Comparison of ENCODE assay signal across 25 cellular contexts in genomic region chr12:89091293-89091841, GRCh38.
"Had no signal": no experiment of that assay in that cellular context is flagged by ENCODE, and none has a peak within 500 bp of the region (broad histone marks: within the 10 kb centered on the region; RNA-seq: fewer than 3 reads in every experiment).

No MANE protein-coding gene starts in this region.

- H3K36me3 Mint-ChIP-seq: stimulated activated effector memory CD8-positive, alpha-beta T cell treated with anti-CD3 and anti-CD28 coated beads, Interleukin-12 subunit alpha, Interleukin-12 subunit beta, amount 100 ng/mL, for 72 hours had no signal

- H3K36me3 ChIP-seq: neural progenitor cell, ovary, right lobe of liver, sigmoid colon, stomach, thoracic aorta, thyroid gland, tibial nerve, upper lobe of left lung, vagina had no signal

- H2AFZ ChIP-seq: neural progenitor cell, parathyroid adenoma had no signal

- H3K27me3 Mint-ChIP-seq: progenitor cell of endocrine pancreas; stimulated activated naive CD8-positive, alpha-beta T cell treated with anti-CD3 and anti-CD28 coated beads, Interleukin-15, Interleukin-2, amounts not matched to agents 100 ng/mL and 50 ng/mL, for 24 hours had no signal

- H3K9me3 ChIP-seq: ovary, psoas muscle, right lobe of liver, thoracic aorta, thyroid gland, vagina had no signal

- H3K4me3 Mint-ChIP-seq: nephron; neural progenitor cell; stimulated activated effector memory CD8-positive, alpha-beta T cell treated with anti-CD3 and anti-CD28 coated beads, Interleukin-12 subunit alpha, Interleukin-12 subunit beta, amount 100 ng/mL, for 72 hours; stimulated activated naive B cell treated with anti-CD40 and anti-IgM and Interleukin-4, amounts not matched to agents 10 μg/mL and 1 μg/mL and 100 μg/mL, for 72 hours; stimulated activated naive CD8-positive, alpha-beta T cell treated with anti-CD3 and anti-CD28 coated beads, Interleukin-15, Interleukin-2, amounts not matched to agents 100 ng/mL and 50 ng/mL, for 24 hours had no signal

- H3K27me3 ChIP-seq: neural progenitor cell, ovary, right lobe of liver, sigmoid colon, stomach, thyroid gland, tibial nerve, upper lobe of left lung, vagina had no signal

- H3K4me3 ChIP-seq: neural progenitor cell, ovary, psoas muscle, right lobe of liver, sigmoid colon, stomach, thoracic aorta, thyroid gland, tibial nerve, upper lobe of left lung, vagina had no signal

- H3K79me2 ChIP-seq: parathyroid adenoma had no signal

- H3K4me2 ChIP-seq: neural progenitor cell had no signal

- ATAC-seq: psoas muscle; right cardiac atrium; right lobe of liver; stimulated activated naive B cell treated with anti-CD40 and anti-IgM and Interleukin-4, amounts not matched to agents 10 μg/mL and 1 μg/mL and 100 μg/mL, for 72 hours had no signal

- FAIRE-seq: small intestine, urothelium cell line had no signal

- H3K9ac ChIP-seq: neural progenitor cell, parathyroid adenoma had no signal

- H3K27ac ChIP-seq: neural progenitor cell, ovary, parathyroid adenoma, psoas muscle, right lobe of liver, sigmoid colon, stomach, thoracic aorta, thyroid gland, tibial nerve, upper lobe of left lung, vagina had no signal

- H3K27ac Mint-ChIP-seq: nephron, neural progenitor cell, progenitor cell of endocrine pancreas had no signal

- H3K4me1 ChIP-seq: parathyroid adenoma, psoas muscle, right lobe of liver, sigmoid colon, thyroid gland, tibial nerve, upper lobe of left lung, vagina had no signal

- DNase-seq: occipital lobe; ovary; posterior cingulate gyrus; psoas muscle; right cardiac atrium; right lobe of liver; sigmoid colon; small intestine; stimulated activated CD4-positive, alpha-beta T cell treated with anti-CD3 and anti-CD28 coated beads, Interleukin-2, amount 100 ng/mL, for 48 hours; stimulated activated naive B cell treated with anti-CD40 and anti-IgM and Interleukin-4, amounts not matched to agents 10 μg/mL and 1 μg/mL and 100 μg/mL, for 72 hours; stimulated activated naive CD4-positive, alpha-beta T cell treated with Interleukin-2 at 50 U/mL for 16 hours; stomach; thyroid gland; trophoblast cell; upper lobe of left lung had no signal
